12 cellular contexts compared by ENCODE assay signal in the genomic region with DNA sequence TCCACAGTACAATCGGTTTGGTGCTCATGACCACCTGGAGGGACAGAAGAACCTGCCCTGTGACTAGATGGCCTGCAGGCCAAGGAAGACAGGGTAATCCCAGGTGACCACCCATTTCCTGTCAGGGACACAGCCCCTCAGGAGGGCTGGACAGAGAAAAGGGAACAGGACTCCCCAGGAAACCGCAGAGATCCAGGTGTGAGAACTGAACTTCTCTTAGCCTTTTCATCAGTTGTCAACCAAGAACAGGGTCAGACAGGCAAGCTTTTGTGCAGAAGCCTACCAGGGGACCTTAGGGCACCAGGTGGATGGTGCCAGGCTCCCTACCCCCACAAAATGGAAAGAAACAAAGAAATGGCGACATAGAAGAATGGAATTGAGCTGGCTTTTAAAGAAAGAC.
DNase-seq lines count a peak whose midpoint lies in the region; ATAC-seq, FAIRE-seq and TF ChIP-seq lines count a peak whose summit lies in the region.
"Had no signal": no experiment of that assay in that cellular context is flagged by ENCODE, and none has a peak within 500 bp of the region (broad histone marks: within the 10 kb centered on the region; RNA-seq: fewer than 3 reads in every experiment).

No MANE protein-coding gene starts in this region.

- 50% methylated on average over 3 of the region's 3 CpGs for WGBS in HepG2 (ENCODE audit: low lambda C conversion rate)
- 84% methylated on average over 3 of the region's 3 CpGs for WGBS in suprapubic skin

- TF ChIP-seq CTCF in HepG2 (CRISPR knock-in tag; IDR thresholded peaks at IDR 0.05) (no peak), suprapubic skin (IDR thresholded peaks at IDR 0.05) (no peak)

- TF ChIP-seq RAD21 in HepG2 (CRISPR knock-in tag; IDR thresholded peaks at IDR 0.05): no peak

- peak; percentile 19 for DNase-seq in activated T-cell treated with anti-CD3 and anti-CD28 coated beads, Interleukin-2, amount 50 U/mL, for 1 hour
- DNase-seq in activated T-cell treated with anti-CD3 and anti-CD28 coated beads for 4 hours: no peak
- no peak for DNase-seq in T-helper 17 cell
- DNase-seq in HepG2 (ENCODE audit: low spot score): no peak
- DNase-seq in suprapubic skin (ENCODE audit: low spot score in 2 of 2): peak; percentile 48 to 64
- DNase-seq: activated gamma-delta T cell; NCI-H1436 treated with DMSO at 0.1 percent for 48 hours; stimulated activated CD4-positive, alpha-beta T cell treated with anti-CD3 and anti-CD28 coated beads, Interleukin-2, amount 100 ng/mL, for 48 hours had no signal

- H3K4me3 ChIP-seq in HepG2 (replicated peaks in 1 of 3; ENCODE audit: insufficient read depth in 1 of 3, low read depth in 2 of 3, low read length in 3 of 3) (no peak overlapping the region), suprapubic skin (no peak overlapping the region)

- H3K36me3 Mint-ChIP-seq in T-helper 17 cell (ENCODE audit: low read depth): peaks cover 2% of the 10 kb centered on the region

- H3K4me1 ChIP-seq in HepG2 (ENCODE audit: insufficient read depth, low read length) (peaks cover 53% of the 10 kb centered on the region), suprapubic skin (peaks cover 59% of the 10 kb centered on the region)

- TF ChIP-seq EP300 in HepG2 (IDR thresholded peaks at IDR 0.05; ENCODE audit: low read depth in 2 of 2, low read length in 2 of 2) (no peak), HepG2 (CRISPR knock-in tag; IDR thresholded peaks at IDR 0.05; ENCODE audit: borderline replicate concordance) (no peak), suprapubic skin (IDR thresholded peaks at IDR 0.05) (no peak)

- no peak overlapping the region for H3K9ac ChIP-seq in HepG2 (ENCODE audit: insufficient read depth, low read depth, low read length)

- intact Hi-C loops in HepG2 (cut with micrococcal nuclease; ENCODE audit: unreplicated experiment): no loop called here

- POLR2A ChIA-PET in HepG2 (lab: Yijun Ruan, JAX): interaction anchor here (2.1 kb wide), 1 partner anchor 10 kb away, joined by 5 read pairs; no protein-coding TSS in a partner anchor

- H3K79me2 ChIP-seq in HepG2 (ENCODE audit: insufficient read depth, low read length): peaks cover 44% of the 10 kb centered on the region

- H3K27me3 ChIP-seq in HepG2 (ENCODE audit: control insufficient read depth in 1 of 2, insufficient read depth in 2 of 2, low read length in 2 of 2): no peaks in the 10 kb centered on the region
- H3K27me3 ChIP-seq in suprapubic skin: no peaks in the 10 kb centered on the region

- H3K4me2 ChIP-seq in HepG2 (ENCODE audit: low read depth, low read length): peak overlapping the region; percentile 9; the same call in 1 of the 2 replicates

- H3K9me3 ChIP-seq in T-helper 17 cell (ENCODE audit: control insufficient read depth, low read length, poor library complexity, severe bottlenecking): no peaks in the 10 kb centered on the region
- no peaks in the 10 kb centered on the region for H3K9me3 ChIP-seq in HepG2 (ENCODE audit: low read length)
- H3K9me3 ChIP-seq in suprapubic skin: no peaks in the 10 kb centered on the region

- H3K27ac Mint-ChIP-seq in T-helper 17 cell: peak overlapping the region; percentile 97

- H4K20me1 ChIP-seq in HepG2 (ENCODE audit: insufficient read depth, low read length): peaks cover 54% of the 10 kb centered on the region

- in situ Hi-C loops in HepG2 (cut with HindIII; ENCODE audit: extremely low pct_ligation_motif_present, low pct_unique_long_range_greater_than_20kb): no loop called here

- H3K27me3 Mint-ChIP-seq in T-helper 17 cell: no peaks in the 10 kb centered on the region

- TF ChIP-seq POLR2A in HepG2 (IDR thresholded peaks at IDR 0.05; ENCODE audit: insufficient read depth in 1 of 2, low read depth in 2 of 2, low read length in 2 of 2): no peak
- no peak for TF ChIP-seq POLR2A in suprapubic skin (IDR thresholded peaks at IDR 0.05)

- CTCF ChIA-PET in HepG2 (lab: Yijun Ruan, JAX; ENCODE audit: low intra/inter-chr PET ratio, low total read pairs): no interaction called here

- BruUV-seq in HepG2 (replicated peaks; lab: Mats Ljungman, UMichigan): no TSS peak

- H3K27ac ChIP-seq in HepG2 (ENCODE audit: extremely low read length, insufficient read depth, low read length) (peak overlapping the region; percentile 32), suprapubic skin (peak overlapping the region; percentile 83)

- H3K4me3 Mint-ChIP-seq in T-helper 17 cell: peak overlapping the region; percentile 45

- ATAC-seq in T-helper 17 cell: no peak
- peak; percentile 20 for ATAC-seq in HepG2
- no peak for ATAC-seq in HG03280 (IDR thresholded peaks at IDR 0.05; ENCODE audit: unreplicated experiment)
- ATAC-seq in GM19463 (IDR thresholded peaks at IDR 0.05; ENCODE audit: unreplicated experiment): no peak
- no peak for ATAC-seq in HG02588 (IDR thresholded peaks at IDR 0.05; ENCODE audit: unreplicated experiment)
- ATAC-seq: esophagus mucosa had no signal

- no peak for FAIRE-seq in HepG2 (lab: Jason Lieb, UNC)

- peaks cover 63% of the 10 kb centered on the region for H3K4me1 Mint-ChIP-seq in T-helper 17 cell

- H3K36me3 ChIP-seq in HepG2 (replicated peaks in 1 of 2; ENCODE audit: control insufficient read depth in 1 of 2, insufficient read depth in 2 of 2, low read length in 2 of 2) (no peaks in the 10 kb centered on the region; a peak in 1 of 5 replicates), suprapubic skin (no peaks in the 10 kb centered on the region)

- H2AFZ ChIP-seq in HepG2 (ENCODE audit: low read length): no peak overlapping the region

TF ChIP-seq in HepG2, 621 proteins besides CTCF, POLR2A, EP300 and RAD21:
- TF ChIP-seq ZNF225 (CRISPR knock-in tag; IDR thresholded peaks at IDR 0.05) (no peak), SUZ12 (IDR thresholded peaks at IDR 0.05; ENCODE audit: low read depth, low read length) (no peak), PHF21A (CRISPR knock-in tag; IDR thresholded peaks at IDR 0.05) (0 out of 2 replicates have a peak, but pooled peaks have one; percentile 28)
- TF ChIP-seq, protein P1, sequence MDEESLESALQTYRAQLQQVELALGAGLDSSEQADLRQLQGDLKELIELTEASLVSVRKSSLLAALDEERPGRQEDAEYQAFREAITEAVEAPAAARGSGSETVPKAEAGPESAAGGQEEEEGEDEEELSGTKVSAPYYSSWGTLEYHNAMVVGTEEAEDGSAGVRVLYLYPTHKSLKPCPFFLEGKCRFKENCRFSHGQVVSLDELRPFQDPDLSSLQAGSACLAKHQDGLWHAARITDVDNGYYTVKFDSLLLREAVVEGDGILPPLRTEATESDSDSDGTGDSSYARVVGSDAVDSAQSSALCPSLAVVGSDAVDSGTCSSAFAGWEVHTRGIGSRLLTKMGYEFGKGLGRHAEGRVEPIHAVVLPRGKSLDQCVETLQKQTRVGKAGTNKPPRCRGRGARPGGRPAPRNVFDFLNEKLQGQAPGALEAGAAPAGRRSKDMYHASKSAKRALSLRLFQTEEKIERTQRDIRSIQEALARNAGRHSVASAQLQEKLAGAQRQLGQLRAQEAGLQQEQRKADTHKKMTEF (CRISPR knock-in tag; IDR thresholded peaks at IDR 0.05): no peak

Comparison
In these comparisons a context has a peak if more than half of its experiments do, and no peak if none do; other contexts are left out.
1. DNase-seq: peak in activated T-cell treated with anti-CD3 and anti-CD28 coated beads, Interleukin-2, amount 50 U/mL, for 1 hour (single experiment) and suprapubic skin (2 of 2); none in activated T-cell treated with anti-CD3 and anti-CD28 coated beads for 4 hours (single experiment), T-helper 17 cell (0 of 3) and HepG2 (single experiment).